21 cellular contexts compared by ENCODE assay signal in genomic region chr13:46515793-46516192, GRCh38.
"Had no signal": no experiment of that assay in that cellular context is flagged by ENCODE, and none has a peak within 500 bp of the region (broad histone marks: within the 10 kb centered on the region; RNA-seq: fewer than 3 reads in every experiment).

No MANE protein-coding gene starts in this region.

- H3K36me3 ChIP-seq: right lobe of liver, stomach, uterus had no signal

- H3K27ac ChIP-seq: coronary artery, foreskin keratinocyte, psoas muscle, right lobe of liver, stomach, uterus had no signal

- H3K4me3 ChIP-seq: coronary artery, mucosa of descending colon, psoas muscle, right lobe of liver, skin epidermis, stomach, uterus had no signal

- ATAC-seq: foreskin keratinocyte; left colon; left ventricle myocardium superior; mucosa of descending colon; naive thymus-derived CD8-positive, alpha-beta T cell; psoas muscle; right lobe of liver; stimulated activated naive B cell treated with anti-CD40 and anti-IgM and Interleukin-4, amounts not matched to agents 10 μg/mL and 1 μg/mL and 100 μg/mL, for 72 hours had no signal

- H3K4me1 ChIP-seq: foreskin keratinocyte, psoas muscle, right lobe of liver, stomach, uterus had no signal

- H3K9me3 ChIP-seq: mucosa of descending colon, psoas muscle, right lobe of liver, stomach, uterus had no signal

- DNase-seq: central memory CD4-positive, alpha-beta T cell; effector CD4-positive, alpha-beta T cell; endodermal cell; foreskin keratinocyte; head of caudate nucleus; hippocampal formation; left colon; left ventricle myocardium superior; mucosa of descending colon; naive thymus-derived CD8-positive, alpha-beta T cell; psoas muscle; retina; right lobe of liver; stimulated activated CD4-positive, alpha-beta T cell treated with anti-CD3 and anti-CD28 coated beads, Interleukin-2, amount 100 ng/mL, for 24 hours; stimulated activated CD4-positive, alpha-beta T cell treated with anti-CD3 and anti-CD28 coated beads, Interleukin-4, amount 100 ng/mL, for 4 hours; stimulated activated naive B cell treated with anti-CD40 and anti-IgM and Interleukin-4, amounts not matched to agents 10 μg/mL and 1 μg/mL and 100 μg/mL, for 72 hours; stomach; uterus had no signal

- H3K27ac Mint-ChIP-seq: endodermal cell; naive thymus-derived CD8-positive, alpha-beta T cell; stimulated activated naive B cell treated with anti-CD40 and anti-IgM and Interleukin-4, amounts not matched to agents 10 μg/mL and 1 μg/mL and 100 μg/mL, for 72 hours; type B pancreatic cell had no signal

- H3K4me3 Mint-ChIP-seq: endodermal cell; naive thymus-derived CD8-positive, alpha-beta T cell; stimulated activated naive B cell treated with anti-CD40 and anti-IgM and Interleukin-4, amounts not matched to agents 10 μg/mL and 1 μg/mL and 100 μg/mL, for 72 hours; type B pancreatic cell had no signal

- H3K4me1 Mint-ChIP-seq: naive thymus-derived CD8-positive, alpha-beta T cell; stimulated activated naive B cell treated with anti-CD40 and anti-IgM and Interleukin-4, amounts not matched to agents 10 μg/mL and 1 μg/mL and 100 μg/mL, for 72 hours had no signal

- H3K27me3 Mint-ChIP-seq: type B pancreatic cell had no signal

- H3K27me3 ChIP-seq: right lobe of liver, stomach, uterus had no signal
